10 cellular contexts compared by ENCODE assay signal in the genomic region with DNA sequence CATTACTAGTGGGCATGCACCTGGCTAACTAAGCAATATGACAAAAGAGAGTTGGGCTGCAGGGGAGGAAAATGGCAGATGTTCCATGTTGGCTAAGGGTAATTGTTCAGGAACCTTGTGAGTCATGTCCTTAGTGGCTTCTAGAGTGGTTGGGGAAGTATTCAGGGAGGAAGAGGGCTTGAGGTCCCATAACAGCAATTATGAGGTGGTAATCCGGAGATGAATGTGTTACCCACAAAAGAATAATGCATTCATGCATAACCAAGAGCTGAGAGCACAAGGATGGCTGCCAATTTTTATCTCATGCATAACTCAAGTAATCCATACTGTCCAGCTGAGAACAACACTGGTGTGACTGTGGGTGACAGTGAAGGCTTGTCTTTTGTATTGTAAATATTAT. TPM values are rescaled to one million over a fixed set of nuclear protein-coding genes. Genes with fewer than 3 reads are reported as not detected.
DNase-seq lines count a peak whose midpoint lies in the region; ATAC-seq and TF ChIP-seq lines count a peak whose summit lies in the region.
"Had no signal": no experiment of that assay in that cellular context is flagged by ENCODE, and none has a peak within 500 bp of the region (broad histone marks: within the 10 kb centered on the region; RNA-seq: fewer than 3 reads in every experiment).

No MANE protein-coding gene starts in this region.

- DNase-seq in DMS53 (lab: John Stamatoyannopoulos, UW) (peak; percentile 97), NCI-H510A treated with DMSO at 0.1 percent for 48 hours (lab: John Stamatoyannopoulos, UW) (peak; percentile 95), fibroblast of the aortic adventitia (ENCODE audit: low read depth) (peak; percentile 25), left ventricle myocardium superior (no peak), GOT3 (lab: John Stamatoyannopoulos, UW) (no peak)
- DNase-seq: Caco-2 had no signal

- no peak overlapping the region for H3K4me3 ChIP-seq in fibroblast of the aortic adventitia (ENCODE audit: low read depth, low read length)

- TF ChIP-seq CTCF in fibroblast of the aortic adventitia (IDR thresholded peaks at IDR 0.05; ENCODE audit: insufficient read depth, low read length) = no peak

- peak; percentile 58 for ATAC-seq in HG03378 (IDR thresholded peaks at IDR 0.05; ENCODE audit: unreplicated experiment)
- ATAC-seq in GM18907 (IDR thresholded peaks at IDR 0.05; ENCODE audit: unreplicated experiment) = no peak
- ATAC-seq in HG02885 (IDR thresholded peaks at IDR 0.05; ENCODE audit: poor library complexity, unreplicated experiment) = no peak
- no peak for ATAC-seq in left ventricle myocardium superior

- intact Hi-C loops in left ventricle myocardium superior (cut with micrococcal nuclease) = no loop called here

RNA-seq across cellular contexts. Expression of a gene that starts 42.9 kb away (rescaled TPM):
- 4.7 and 9.4 TPM in 2 replicates for total RNA-seq in fibroblast of the aortic adventitia (ENCODE audit: low replicate concordance)
- total RNA-seq in left ventricle myocardium superior = 0.10 TPM
- total RNA-seq: Caco-2; T-helper 2 cell treated with Interferon-gamma antibody and Interleukin-4, amounts not matched to agents 100 ng/mL and 5 ng/mL, for 36 hours had no signal

Comparison
In these comparisons a context has a peak if more than half of its experiments do, and no peak if none do; other contexts are left out.
1. DNase-seq: peak in DMS53 (single experiment), NCI-H510A treated with DMSO at 0.1 percent for 48 hours (single experiment) and fibroblast of the aortic adventitia (single experiment); none in left ventricle myocardium superior (single experiment) and GOT3 (single experiment).